In genomic region chr15:77033729-77034619, GRCh38 we compare ENCODE assay signal across 12 cellular contexts. TPM values are rescaled to one million over a fixed set of nuclear protein-coding genes. Genes with fewer than 3 reads are reported as not detected.
A peak's percentile ranks its signal among the peaks of the same experiment; 100 is the strongest.
DNase-seq lines count a peak whose midpoint lies in the region; ATAC-seq and TF ChIP-seq lines count a peak whose summit lies in the region.
"Had no signal": no experiment of that assay in that cellular context is flagged by ENCODE, and none has a peak within 500 bp of the region (broad histone marks: within the 10 kb centered on the region; RNA-seq: fewer than 3 reads in every experiment).

No MANE protein-coding gene starts in this region.

- no peak overlapping the region for H3K27ac ChIP-seq in left ventricle myocardium inferior (replicated peaks)
- no peak overlapping the region for H3K27ac ChIP-seq in transverse colon
- H3K27ac ChIP-seq: prostate gland had no signal

- WGBS in transverse colon (ENCODE audit: low coverage in 1 of 2), 2 donors: 77 to 85% methylated on average over 8 to 13 of the region's 13 CpGs

- TF ChIP-seq EP300 in transverse colon (IDR thresholded peaks at IDR 0.05; ENCODE audit: low read depth): no peak

- H3K36me3 ChIP-seq in left ventricle myocardium inferior (no peaks in the 10 kb centered on the region), adipocyte (ENCODE audit: control insufficient read depth, insufficient read depth, low read length, severe bottlenecking) (peaks cover 15% of the 10 kb centered on the region), transverse colon (no peaks in the 10 kb centered on the region), MG63 (peaks cover 7% of the 10 kb centered on the region; the same call in 1 of the 2 replicates)
- H3K36me3 ChIP-seq: prostate gland had no signal

- no peaks in the 10 kb centered on the region for H3K27me3 Mint-ChIP-seq in memory B cell

- ATAC-seq in Right ventricle myocardium superior (ENCODE audit: poor library complexity) (no peak), memory B cell (ENCODE audit: low read depth) (no peak), GM21576 (IDR thresholded peaks at IDR 0.05; ENCODE audit: unreplicated experiment) (no peak)

- TF ChIP-seq CTCF in left ventricle myocardium inferior (IDR thresholded peaks at IDR 0.05; ENCODE audit: borderline replicate concordance): no peak
- no peak for TF ChIP-seq CTCF in transverse colon (IDR thresholded peaks at IDR 0.05)

- H3K36me3 Mint-ChIP-seq in memory B cell: peaks cover 15% of the 10 kb centered on the region

- H3K27me3 ChIP-seq in left ventricle myocardium inferior (ENCODE audit: low read depth) (peaks cover 20% of the 10 kb centered on the region), adipocyte (replicated peaks; ENCODE audit: control insufficient read depth, insufficient read depth, low read length) (no peaks in the 10 kb centered on the region), transverse colon (no peaks in the 10 kb centered on the region), MG63 (no peaks in the 10 kb centered on the region)

- no peak overlapping the region for H3K4me3 ChIP-seq in left ventricle myocardium inferior
- H3K4me3 ChIP-seq in adipocyte (ENCODE audit: low read length): no peak overlapping the region
- H3K4me3 ChIP-seq in transverse colon: no peak overlapping the region
- H3K4me3 ChIP-seq in MG63: no peak overlapping the region
- H3K4me3 ChIP-seq: prostate gland had no signal

- peak overlapping the region; percentile 86 for H3K27ac Mint-ChIP-seq in memory B cell

- DNase-seq in Right ventricle myocardium superior (peak; percentile 30), left ventricle myocardium inferior (no peak), adipocyte (ENCODE audit: low read depth) (no peak), memory B cell (ENCODE audit: low spot score in 2 of 2) (no peak), transverse colon (peak; percentile 8), MG63 (no peak), Ammon's horn (ENCODE audit: low spot score) (no peak)
- DNase-seq: NCI-H510A treated with DMSO at 0.1 percent for 48 hours had no signal

- no peak for TF ChIP-seq POLR2A in transverse colon (IDR thresholded peaks at IDR 0.05)

- no peak overlapping the region for H3K4me3 Mint-ChIP-seq in memory B cell

- H3K9me3 Mint-ChIP-seq in memory B cell: no peaks in the 10 kb centered on the region

- in situ Hi-C loops in transverse colon (cut with MboI; ENCODE audit: low pct_ligation_motif_present in 1 of 4, low pct_unique_long_range_greater_than_20kb in 1 of 4, low sequenced_read_pairs in 3 of 4): no loop called here

- peak overlapping the region; percentile 64 for H3K9ac ChIP-seq in adipocyte (ENCODE audit: low read length)

- H3K4me1 ChIP-seq in left ventricle myocardium inferior (no peaks in the 10 kb centered on the region), adipocyte (ENCODE audit: control insufficient read depth, insufficient read depth, low read length) (peaks cover 35% of the 10 kb centered on the region), transverse colon (peaks cover 5 to 22% (median 13%) of the 10 kb centered on the region in 4 donors)
- H3K4me1 ChIP-seq: prostate gland had no signal

- no peaks in the 10 kb centered on the region for H3K9me3 ChIP-seq in left ventricle myocardium inferior (replicated peaks)
- no peaks in the 10 kb centered on the region for H3K9me3 ChIP-seq in adipocyte (ENCODE audit: control insufficient read depth, low read length)
- H3K9me3 ChIP-seq in transverse colon: no peaks in the 10 kb centered on the region
- no peaks in the 10 kb centered on the region for H3K9me3 ChIP-seq in MG63
- H3K9me3 ChIP-seq: prostate gland had no signal

- intact Hi-C loops in Right ventricle myocardium superior (cut with DNase I) (no loop called here), left ventricle myocardium inferior (cut with micrococcal nuclease) (no loop called here), transverse colon (cut with DNase I; ENCODE audit: low total_unique reads) (no loop called here)

- peaks cover 20% of the 10 kb centered on the region for H3K4me1 Mint-ChIP-seq in memory B cell

RNA-seq across cellular contexts. Expression of gene TSPAN3, which starts 36.9 kb away (rescaled TPM):
- total RNA-seq in Right ventricle myocardium superior (85.2 TPM), left ventricle myocardium inferior (98.6 TPM), transverse colon (1,000 to 10,000 TPM in 1 of 4 donors, 100 to 1,000 TPM in 3; 365 to 1,069 (median 676) TPM)
- total RNA-seq in MG63 (2014; rRNA removed; shearing (Covaris generic); ENCODE audit: low replicate concordance): 239 and 258 TPM in 2 replicates

RNA-seq across cellular contexts. Expression of gene PSTPIP1, which starts 39.0 kb away (rescaled TPM):
- 5.0 TPM for total RNA-seq in Right ventricle myocardium superior
- 3.5 TPM for total RNA-seq in left ventricle myocardium inferior
- total RNA-seq in transverse colon: 10 to 100 TPM in 1 of 4 donors, 1 to 10 TPM in 3; 1.4 to 35.2 (median 8.7) TPM
- total RNA-seq in MG63 (2014; rRNA removed; shearing (Covaris generic); ENCODE audit: low replicate concordance): not detected in 2 replicates
- total RNA-seq: epithelial cell of proximal tubule, LHCN-M2 had no signal

Comparison
In these comparisons a context has a peak if more than half of its experiments do, and no peak if none do; other contexts are left out.
1. DNase-seq: peak in Right ventricle myocardium superior (single experiment) and transverse colon (single experiment); none in left ventricle myocardium inferior (single experiment), adipocyte (single experiment), memory B cell (0 of 2), MG63 (single experiment) and Ammon's horn (single experiment).